1 cellular context compared by ENCODE assay signal in the genomic region with DNA sequence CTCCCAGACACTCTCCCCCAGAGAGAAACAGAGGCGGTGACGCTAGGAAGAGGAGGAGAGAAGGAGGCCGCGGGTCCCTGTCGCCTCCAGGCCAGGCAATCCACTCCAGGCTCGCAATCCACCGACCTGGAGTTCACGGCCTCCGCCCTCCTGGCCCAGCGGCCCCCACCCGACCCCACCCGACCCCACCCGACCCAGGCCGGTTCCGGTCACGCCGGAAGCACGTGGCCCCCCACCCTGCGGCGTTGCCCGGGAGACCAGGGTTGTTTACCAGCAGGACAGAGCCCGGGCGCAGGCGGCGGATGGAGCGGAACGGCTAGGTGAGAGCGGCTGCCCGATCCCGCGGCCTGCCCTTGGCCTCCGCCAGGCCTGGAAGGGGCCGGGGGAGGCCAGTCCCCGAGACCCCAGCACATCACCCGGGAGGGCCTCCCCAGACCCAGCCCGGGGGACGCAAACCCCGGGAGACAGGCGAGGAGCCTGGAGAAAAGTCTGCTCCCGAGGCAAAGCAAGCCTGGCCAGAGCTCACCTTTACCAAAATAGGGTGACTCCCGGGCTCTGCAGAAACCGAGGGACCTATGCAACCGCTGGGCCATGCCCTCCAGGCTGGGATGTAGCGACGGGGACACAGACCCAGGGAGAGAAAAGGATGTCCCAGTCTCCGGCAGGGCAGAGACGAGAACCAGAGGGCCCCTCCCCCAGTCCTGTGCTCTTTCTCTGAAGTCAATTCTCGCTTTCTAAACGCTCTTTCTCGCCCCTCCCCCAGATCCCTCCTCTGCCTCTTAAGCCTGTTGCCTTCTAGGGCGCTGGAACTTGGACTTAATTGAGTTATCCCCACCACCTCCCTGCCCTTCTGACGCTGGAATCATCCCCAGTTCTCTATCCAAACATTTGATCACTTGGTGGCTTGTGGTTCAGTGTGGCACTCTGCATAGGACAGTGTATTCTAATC.
TF ChIP-seq lines count a peak whose summit lies in the region.

A gene with protein sequence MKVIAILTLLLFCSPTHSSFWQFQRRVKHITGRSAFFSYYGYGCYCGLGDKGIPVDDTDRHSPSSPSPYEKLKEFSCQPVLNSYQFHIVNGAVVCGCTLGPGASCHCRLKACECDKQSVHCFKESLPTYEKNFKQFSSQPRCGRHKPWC (minus strand): TSS at position 685 of the 949 bp plus-strand sequence. CDS start 9,155 bp downstream, outside the sequence.
UBXN10 (plus strand) TSS at position 263 of the 949 bp plus-strand sequence. CDS start 4,466 bp downstream, outside the sequence.

TF ChIP-seq in K562, 482 proteins besides CTCF, POLR2A, EP300 and RAD21 (continues in another document):
- no peak for TF ChIP-seq EZH2 (IDR thresholded peaks at IDR 0.05; ENCODE audit: borderline replicate concordance, low read depth, low read length)
- no peak for TF ChIP-seq GATAD2B (IDR thresholded peaks at IDR 0.05; ENCODE audit: borderline replicate concordance)
- TF ChIP-seq, protein P1, sequence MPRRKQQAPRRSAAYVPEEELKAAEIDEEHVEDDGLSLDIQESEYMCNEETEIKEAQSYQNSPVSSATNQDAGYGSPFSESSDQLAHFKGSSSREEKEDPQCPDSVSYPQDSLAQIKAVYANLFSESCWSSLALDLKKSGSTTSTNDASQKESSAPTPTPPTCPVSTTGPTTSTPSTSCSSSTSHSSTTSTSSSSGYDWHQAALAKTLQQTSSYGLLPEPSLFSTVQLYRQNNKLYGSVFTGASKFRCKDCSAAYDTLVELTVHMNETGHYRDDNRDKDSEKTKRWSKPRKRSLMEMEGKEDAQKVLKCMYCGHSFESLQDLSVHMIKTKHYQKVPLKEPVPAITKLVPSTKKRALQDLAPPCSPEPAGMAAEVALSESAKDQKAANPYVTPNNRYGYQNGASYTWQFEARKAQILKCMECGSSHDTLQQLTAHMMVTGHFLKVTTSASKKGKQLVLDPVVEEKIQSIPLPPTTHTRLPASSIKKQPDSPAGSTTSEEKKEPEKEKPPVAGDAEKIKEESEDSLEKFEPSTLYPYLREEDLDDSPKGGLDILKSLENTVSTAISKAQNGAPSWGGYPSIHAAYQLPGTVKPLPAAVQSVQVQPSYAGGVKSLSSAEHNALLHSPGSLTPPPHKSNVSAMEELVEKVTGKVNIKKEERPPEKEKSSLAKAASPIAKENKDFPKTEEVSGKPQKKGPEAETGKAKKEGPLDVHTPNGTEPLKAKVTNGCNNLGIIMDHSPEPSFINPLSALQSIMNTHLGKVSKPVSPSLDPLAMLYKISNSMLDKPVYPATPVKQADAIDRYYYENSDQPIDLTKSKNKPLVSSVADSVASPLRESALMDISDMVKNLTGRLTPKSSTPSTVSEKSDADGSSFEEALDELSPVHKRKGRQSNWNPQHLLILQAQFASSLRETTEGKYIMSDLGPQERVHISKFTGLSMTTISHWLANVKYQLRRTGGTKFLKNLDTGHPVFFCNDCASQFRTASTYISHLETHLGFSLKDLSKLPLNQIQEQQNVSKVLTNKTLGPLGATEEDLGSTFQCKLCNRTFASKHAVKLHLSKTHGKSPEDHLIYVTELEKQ (CRISPR knock-in tag; IDR thresholded peaks at IDR 0.05) = no peak
- TF ChIP-seq RBFOX2 (IDR thresholded peaks at IDR 0.05; ENCODE audit: low read depth, low read length) = peak; percentile 97
- TF ChIP-seq FOXJ2 (tag; IDR thresholded peaks at IDR 0.05) = peak; percentile 99
- peak; percentile 86 for TF ChIP-seq MXI1 (IDR thresholded peaks at IDR 0.05; ENCODE audit: low read depth, low read length)
- peak; percentile 82 for TF ChIP-seq LCOR (CRISPR knock-in tag; IDR thresholded peaks at IDR 0.05)
- TF ChIP-seq, protein P2, sequence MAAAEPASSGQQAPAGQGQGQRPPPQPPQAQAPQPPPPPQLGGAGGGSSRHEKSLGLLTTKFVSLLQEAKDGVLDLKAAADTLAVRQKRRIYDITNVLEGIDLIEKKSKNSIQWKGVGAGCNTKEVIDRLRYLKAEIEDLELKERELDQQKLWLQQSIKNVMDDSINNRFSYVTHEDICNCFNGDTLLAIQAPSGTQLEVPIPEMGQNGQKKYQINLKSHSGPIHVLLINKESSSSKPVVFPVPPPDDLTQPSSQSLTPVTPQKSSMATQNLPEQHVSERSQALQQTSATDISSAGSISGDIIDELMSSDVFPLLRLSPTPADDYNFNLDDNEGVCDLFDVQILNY (CRISPR knock-in tag; IDR thresholded peaks at IDR 0.05) = no peak
- peak; percentile 20; the same call in 1 of the 2 replicates for TF ChIP-seq JUND (IDR thresholded peaks at IDR 0.05; ENCODE audit: borderline replicate concordance, low read depth, low read length)
- TF ChIP-seq JUND (tag; IDR thresholded peaks at IDR 0.05; ENCODE audit: borderline replicate concordance, low read depth, low read length) = no peak; the same call in 2 of the 3 replicates
- TF ChIP-seq HOXB6 (CRISPR knock-in tag; IDR thresholded peaks at IDR 0.05; ENCODE audit: borderline replicate concordance) = no peak
- no peak for TF ChIP-seq RUNX1 (IDR thresholded peaks at IDR 0.05; ENCODE audit: low read depth)
- peak; percentile 3 to 39; a peak in 2 of 4 replicates for TF ChIP-seq ZMIZ1 (IDR thresholded peaks at IDR 0.05; ENCODE audit: low read depth in 2 of 2, low read length in 2 of 2)
- no peak for TF ChIP-seq JUNB (CRISPR knock-in tag; conservative IDR thresholded peaks at IDR 0.05)
- TF ChIP-seq ELF4 (CRISPR knock-in tag; IDR thresholded peaks at IDR 0.05) = no peak
- TF ChIP-seq HDAC6 (IDR thresholded peaks at IDR 0.05; ENCODE audit: low read depth, low read length) = no peak
- 0 out of 2 replicates have a peak, but pooled peaks have one; percentile 31 for TF ChIP-seq MITF (IDR thresholded peaks at IDR 0.05)
- peak; percentile 75 to 88; a peak in 3 of 4 replicates for TF ChIP-seq FOXK2 (conservative IDR thresholded peaks at IDR 0.05 in 1 of 2, IDR thresholded peaks at IDR 0.05 in 1 of 2; ENCODE audit: low read depth in 2 of 2)
- no peak for TF ChIP-seq MBD1 (CRISPR knock-in tag; IDR thresholded peaks at IDR 0.05)
- 0 out of 2 replicates have a peak, but pooled peaks have one; percentile 7 for TF ChIP-seq ZKSCAN8 (CRISPR knock-in tag; IDR thresholded peaks at IDR 0.05)
- TF ChIP-seq ZNF57 (CRISPR knock-in tag; IDR thresholded peaks at IDR 0.05) = no peak
- peak; percentile 66 to 95; a peak in 3 of 4 replicates for TF ChIP-seq HDAC1 (IDR thresholded peaks at IDR 0.05)
- peak; percentile 91 for TF ChIP-seq POLR2G (IDR thresholded peaks at IDR 0.05; ENCODE audit: low read depth, low read length)
- peak; percentile 79; the same call in 1 of the 2 replicates for TF ChIP-seq ERF (CRISPR knock-in tag; IDR thresholded peaks at IDR 0.05)
- TF ChIP-seq ZNF586 (CRISPR knock-in tag; conservative IDR thresholded peaks at IDR 0.05) = no peak
- TF ChIP-seq ZNF431 (CRISPR knock-in tag; IDR thresholded peaks at IDR 0.05) = peak; percentile 42; the same call in 1 of the 2 replicates
- TF ChIP-seq, protein P3, sequence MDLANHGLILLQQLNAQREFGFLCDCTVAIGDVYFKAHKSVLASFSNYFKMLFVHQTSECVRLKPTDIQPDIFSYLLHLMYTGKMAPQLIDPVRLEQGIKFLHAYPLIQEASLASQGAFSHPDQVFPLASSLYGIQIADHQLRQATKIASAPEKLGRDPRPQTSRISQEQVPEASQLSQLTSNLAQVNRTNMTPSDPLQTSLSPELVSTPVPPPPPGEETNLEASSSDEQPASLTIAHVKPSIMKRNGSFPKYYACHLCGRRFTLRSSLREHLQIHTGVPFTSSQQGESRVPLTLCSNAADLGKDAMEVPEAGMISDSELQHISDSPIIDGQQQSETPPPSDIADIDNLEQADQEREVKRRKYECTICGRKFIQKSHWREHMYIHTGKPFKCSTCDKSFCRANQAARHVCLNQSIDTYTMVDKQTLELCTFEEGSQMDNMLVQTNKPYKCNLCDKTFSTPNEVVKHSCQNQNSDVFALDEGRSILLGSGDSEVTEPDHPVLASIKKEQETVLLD (IDR thresholded peaks at IDR 0.05) = 0 out of 2 replicates have a peak, but pooled peaks have one; percentile 42
- TF ChIP-seq ZBED1 (IDR thresholded peaks at IDR 0.05) = no peak; the same call in 1 of the 2 replicates
- TF ChIP-seq, protein P4, sequence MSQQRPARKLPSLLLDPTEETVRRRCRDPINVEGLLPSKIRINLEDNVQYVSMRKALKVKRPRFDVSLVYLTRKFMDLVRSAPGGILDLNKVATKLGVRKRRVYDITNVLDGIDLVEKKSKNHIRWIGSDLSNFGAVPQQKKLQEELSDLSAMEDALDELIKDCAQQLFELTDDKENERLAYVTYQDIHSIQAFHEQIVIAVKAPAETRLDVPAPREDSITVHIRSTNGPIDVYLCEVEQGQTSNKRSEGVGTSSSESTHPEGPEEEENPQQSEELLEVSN (IDR thresholded peaks at IDR 0.05; ENCODE audit: borderline replicate concordance in 1 of 2, extremely low read depth in 1 of 2, insufficient read depth in 1 of 2, insufficient read length in 1 of 2, low read depth in 1 of 2, low read length in 1 of 2, poor library complexity in 1 of 2, severe bottlenecking in 1 of 2) = peak in 1 of 2 experiments; percentile 76
- TF ChIP-seq CBX8 (IDR thresholded peaks at IDR 0.05; ENCODE audit: borderline replicate concordance, extremely low read depth, low read depth, low read length, poor library complexity, severe bottlenecking) = no peak
- peak; percentile 54; the same call in 1 of the 2 replicates for TF ChIP-seq PHF8 (IDR thresholded peaks at IDR 0.05; ENCODE audit: borderline replicate concordance, low read length)
- no peak for TF ChIP-seq ZNF143 (CRISPR knock-in tag; IDR thresholded peaks at IDR 0.05)
- TF ChIP-seq, protein P5, sequence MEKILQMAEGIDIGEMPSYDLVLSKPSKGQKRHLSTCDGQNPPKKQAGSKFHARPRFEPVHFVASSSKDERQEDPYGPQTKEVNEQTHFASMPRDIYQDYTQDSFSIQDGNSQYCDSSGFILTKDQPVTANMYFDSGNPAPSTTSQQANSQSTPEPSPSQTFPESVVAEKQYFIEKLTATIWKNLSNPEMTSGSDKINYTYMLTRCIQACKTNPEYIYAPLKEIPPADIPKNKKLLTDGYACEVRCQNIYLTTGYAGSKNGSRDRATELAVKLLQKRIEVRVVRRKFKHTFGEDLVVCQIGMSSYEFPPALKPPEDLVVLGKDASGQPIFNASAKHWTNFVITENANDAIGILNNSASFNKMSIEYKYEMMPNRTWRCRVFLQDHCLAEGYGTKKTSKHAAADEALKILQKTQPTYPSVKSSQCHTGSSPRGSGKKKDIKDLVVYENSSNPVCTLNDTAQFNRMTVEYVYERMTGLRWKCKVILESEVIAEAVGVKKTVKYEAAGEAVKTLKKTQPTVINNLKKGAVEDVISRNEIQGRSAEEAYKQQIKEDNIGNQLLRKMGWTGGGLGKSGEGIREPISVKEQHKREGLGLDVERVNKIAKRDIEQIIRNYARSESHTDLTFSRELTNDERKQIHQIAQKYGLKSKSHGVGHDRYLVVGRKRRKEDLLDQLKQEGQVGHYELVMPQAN (IDR thresholded peaks at IDR 0.05; ENCODE audit: borderline replicate concordance) = peak; percentile 95
- TF ChIP-seq FIP1L1 (IDR thresholded peaks at IDR 0.05; ENCODE audit: low read depth, low read length, poor library complexity, severe bottlenecking) = peak; percentile 33
- TF ChIP-seq SMARCE1 (IDR thresholded peaks at IDR 0.05) = no peak
- TF ChIP-seq, protein P6, sequence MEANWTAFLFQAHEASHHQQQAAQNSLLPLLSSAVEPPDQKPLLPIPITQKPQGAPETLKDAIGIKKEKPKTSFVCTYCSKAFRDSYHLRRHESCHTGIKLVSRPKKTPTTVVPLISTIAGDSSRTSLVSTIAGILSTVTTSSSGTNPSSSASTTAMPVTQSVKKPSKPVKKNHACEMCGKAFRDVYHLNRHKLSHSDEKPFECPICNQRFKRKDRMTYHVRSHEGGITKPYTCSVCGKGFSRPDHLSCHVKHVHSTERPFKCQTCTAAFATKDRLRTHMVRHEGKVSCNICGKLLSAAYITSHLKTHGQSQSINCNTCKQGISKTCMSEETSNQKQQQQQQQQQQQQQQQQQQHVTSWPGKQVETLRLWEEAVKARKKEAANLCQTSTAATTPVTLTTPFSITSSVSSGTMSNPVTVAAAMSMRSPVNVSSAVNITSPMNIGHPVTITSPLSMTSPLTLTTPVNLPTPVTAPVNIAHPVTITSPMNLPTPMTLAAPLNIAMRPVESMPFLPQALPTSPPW (CRISPR knock-in tag; IDR thresholded peaks at IDR 0.05) = peak; percentile 97
